ENCODE assay signal across 29 cellular contexts in genomic region chr9:759983-760715, GRCh38.
"Had no signal": no experiment of that assay in that cellular context is flagged by ENCODE, and none has a peak within 500 bp of the region (broad histone marks: within the 10 kb centered on the region; RNA-seq: fewer than 3 reads in every experiment).

No MANE protein-coding gene starts in this region.

- H3K9me3 ChIP-seq: breast epithelium, left ventricle myocardium inferior, mucosa of descending colon, neutrophil, prostate gland, testis, upper lobe of right lung had no signal

- H3K27me3 ChIP-seq: breast epithelium, neutrophil, testis, upper lobe of right lung had no signal

- FAIRE-seq: colon, frontal cortex had no signal

- DNase-seq: activated CD4-positive, alpha-beta memory T cell treated with anti-CD3 and anti-CD28 coated beads, Interleukin-2, amount 10 ng/mL, durations not matched to agents 7 days and 5 days; activated CD4-positive, alpha-beta T cell treated with anti-CD3 and anti-CD28 coated beads for 1 hour; activated CD4-positive, alpha-beta T cell treated with anti-CD3 and anti-CD28 coated beads, Interleukin-2, amount 10 ng/mL, durations not matched to agents 7 days and 5 days; activated CD8-positive, alpha-beta memory T cell treated with anti-CD3 and anti-CD28 coated beads, Interleukin-2, amount 50 U/mL, for 48 hours; activated gamma-delta T cell treated with Interleukin-2 at 50 U/mL for 16 hours; activated naive CD4-positive, alpha-beta T cell treated with anti-CD3 and anti-CD28 coated beads, Interleukin-2, amount 50 U/mL, for 16 hours; activated T-cell treated with anti-CD3 and anti-CD28 coated beads, Interleukin-2, amount 50 U/mL, for 24 hours; amniotic stem cell; dermis blood vessel endothelial cell; effector CD4-positive, alpha-beta T cell; glutamatergic neuron; islet precursor cell; left ventricle myocardium inferior; mucosa of descending colon; retina; stimulated activated CD4-positive, alpha-beta T cell treated with anti-CD3 and anti-CD28 coated beads, Interleukin-1b, Interleukin-23, amount 100 ng/mL, for 48 hours; stimulated activated CD4-positive, alpha-beta T cell treated with anti-CD3 and anti-CD28 coated beads, Interleukin-4, amount 100 ng/mL, for 4 hours; stimulated activated naive CD4-positive, alpha-beta T cell; T-helper 2 cell; testis; upper lobe of right lung had no signal

- H3K4me2 ChIP-seq: smooth muscle cell had no signal

- H3K4me3 ChIP-seq: breast epithelium, left ventricle myocardium inferior, lung, mucosa of descending colon, prostate gland, smooth muscle cell, testis, upper lobe of right lung had no signal

- H3K4me1 ChIP-seq: breast epithelium, prostate gland, testis had no signal

- H3K36me3 ChIP-seq: breast epithelium, left ventricle myocardium inferior, neutrophil, prostate gland, upper lobe of right lung had no signal

- H3K27ac ChIP-seq: left ventricle myocardium inferior, neutrophil, prostate gland, testis, upper lobe of right lung had no signal

- ATAC-seq: mucosa of descending colon; natural killer cell treated with Interleukin-12 subunit alpha and Interleukin-12 subunit beta and Interleukin-15 and Interleukin-18, amount 100 ng/mL, for 72 hours; upper lobe of right lung had no signal
